1 cellular context compared by ENCODE assay signal in the genomic region with DNA sequence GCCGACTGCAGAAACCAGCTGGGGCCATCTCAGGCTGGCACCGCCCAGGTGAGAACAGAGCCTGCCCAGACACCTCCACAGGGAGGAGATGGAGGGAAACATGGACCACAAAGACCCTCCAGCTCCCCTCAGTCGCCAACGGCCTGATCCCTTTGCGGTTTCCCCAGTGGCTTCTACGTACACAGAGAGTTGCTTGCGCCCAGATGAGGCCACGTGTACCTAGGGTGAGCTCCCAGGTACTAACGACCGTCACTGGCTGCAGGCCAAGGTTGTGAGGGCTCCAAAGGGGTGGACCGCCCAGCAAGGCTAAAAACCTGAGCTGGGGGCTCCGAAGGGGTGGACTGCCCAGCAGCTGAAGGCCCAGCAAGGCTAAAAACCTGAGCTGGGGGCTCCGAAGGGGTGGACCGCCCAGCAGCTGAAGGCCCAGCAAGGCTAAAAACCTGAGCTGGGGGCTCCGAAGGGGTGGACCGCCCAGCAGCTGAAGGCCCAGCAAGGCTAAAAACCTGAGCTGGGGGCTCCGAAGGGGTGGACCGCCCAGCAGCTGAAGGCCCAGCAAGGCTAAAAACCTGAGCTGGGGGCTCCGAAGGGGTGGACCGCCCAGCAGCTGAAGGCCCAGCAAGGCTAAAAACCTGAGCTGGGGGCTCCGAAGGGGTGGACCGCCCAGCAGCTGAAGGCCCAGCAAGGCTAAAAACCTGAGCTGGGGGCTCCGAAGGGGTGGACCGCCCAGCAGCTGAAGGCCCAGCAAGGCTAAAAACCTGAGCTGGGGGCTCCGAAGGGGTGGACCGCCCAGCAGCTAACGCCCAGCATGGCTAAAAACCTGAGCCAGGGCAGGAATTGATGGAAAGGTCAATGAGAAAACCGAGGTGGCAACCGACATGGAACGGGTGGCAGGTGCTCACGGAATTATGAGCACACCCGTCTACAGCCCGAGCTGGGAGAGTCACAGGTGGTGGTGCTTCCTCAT.
TF ChIP-seq lines count a peak whose summit lies in the region.

No MANE protein-coding gene starts in this region.

TF ChIP-seq in HepG2, 621 proteins besides CTCF, POLR2A, EP300 and RAD21:
- TF ChIP-seq, protein P1, sequence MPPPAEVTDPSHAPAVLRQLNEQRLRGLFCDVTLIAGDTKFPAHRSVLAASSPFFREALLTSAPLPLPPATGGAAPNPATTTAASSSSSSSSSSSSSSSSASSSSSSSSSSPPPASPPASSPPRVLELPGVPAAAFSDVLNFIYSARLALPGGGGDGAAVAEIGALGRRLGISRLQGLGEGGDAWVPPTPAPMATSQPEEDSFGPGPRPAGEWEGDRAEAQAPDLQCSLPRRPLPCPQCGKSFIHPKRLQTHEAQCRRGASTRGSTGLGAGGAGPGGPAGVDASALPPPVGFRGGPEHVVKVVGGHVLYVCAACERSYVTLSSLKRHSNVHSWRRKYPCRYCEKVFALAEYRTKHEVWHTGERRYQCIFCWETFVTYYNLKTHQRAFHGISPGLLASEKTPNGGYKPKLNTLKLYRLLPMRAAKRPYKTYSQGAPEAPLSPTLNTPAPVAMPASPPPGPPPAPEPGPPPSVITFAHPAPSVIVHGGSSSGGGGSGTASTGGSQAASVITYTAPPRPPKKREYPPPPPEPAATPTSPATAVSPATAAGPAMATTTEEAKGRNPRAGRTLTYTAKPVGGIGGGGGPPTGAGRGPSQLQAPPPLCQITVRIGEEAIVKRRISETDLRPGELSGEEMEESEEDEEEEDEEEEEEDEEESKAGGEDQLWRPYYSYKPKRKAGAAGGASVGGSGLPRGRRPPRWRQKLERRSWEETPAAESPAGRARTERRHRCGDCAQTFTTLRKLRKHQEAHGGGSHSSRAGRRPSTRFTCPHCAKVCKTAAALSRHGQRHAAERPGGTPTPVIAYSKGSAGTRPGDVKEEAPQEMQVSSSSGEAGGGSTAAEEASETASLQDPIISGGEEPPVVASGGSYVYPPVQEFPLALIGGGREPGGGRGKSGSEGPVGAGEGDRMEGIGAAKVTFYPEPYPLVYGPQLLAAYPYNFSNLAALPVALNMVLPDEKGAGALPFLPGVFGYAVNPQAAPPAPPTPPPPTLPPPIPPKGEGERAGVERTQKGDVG (CRISPR knock-in tag; IDR thresholded peaks at IDR 0.05; ENCODE audit: borderline replicate concordance), result peak; percentile 82; the same call in 1 of the 2 replicates
- TF ChIP-seq ZBTB38 (CRISPR knock-in tag; IDR thresholded peaks at IDR 0.05) (peak; percentile 82; the same call in 1 of the 2 replicates), HOXA3 (CRISPR knock-in tag; IDR thresholded peaks at IDR 0.05) (0 out of 2 replicates have a peak, but pooled peaks have one; percentile 13), SMAD1 (CRISPR knock-in tag; IDR thresholded peaks at IDR 0.05; ENCODE audit: borderline replicate concordance, low read depth) (0 out of 2 replicates have a peak, but pooled peaks have one; percentile 19), REL (CRISPR knock-in tag; conservative IDR thresholded peaks at IDR 0.05) (0 out of 2 replicates have a peak, but pooled peaks have one; percentile 4), MTA1 (CRISPR knock-in tag; IDR thresholded peaks at IDR 0.05; ENCODE audit: borderline replicate concordance) (peak; percentile 42; the same call in 1 of the 2 replicates), HNRNPL (IDR thresholded peaks at IDR 0.05; ENCODE audit: low read depth, low read length) (0 out of 2 replicates have a peak, but pooled peaks have one; percentile 18), HNRNPLL (IDR thresholded peaks at IDR 0.05; ENCODE audit: low read depth, low read length, poor library complexity, severe bottlenecking) (peak; percentile 16), AGO2 (optimal IDR thresholded peaks at IDR 0.05; ENCODE audit: low read depth, low read length) (peak; percentile 94), AGO1 (IDR thresholded peaks at IDR 0.05; ENCODE audit: low read depth, low read length, poor library complexity, severe bottlenecking) (peak; percentile 100)
- TF ChIP-seq, protein P2, sequence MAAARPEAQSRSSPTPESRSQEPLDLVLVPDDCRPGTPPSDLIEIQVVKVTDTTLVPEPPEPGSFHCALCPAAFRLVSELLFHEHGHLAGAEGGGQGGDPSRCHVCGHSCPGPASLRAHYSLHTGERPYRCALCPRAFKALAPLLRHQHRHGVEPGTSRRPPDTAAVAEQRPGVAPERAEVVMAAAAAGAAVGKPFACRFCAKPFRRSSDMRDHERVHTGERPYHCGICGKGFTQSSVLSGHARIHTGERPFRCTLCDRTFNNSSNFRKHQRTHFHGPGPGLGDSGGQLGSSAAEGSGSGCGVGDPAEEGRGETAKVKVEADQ (CRISPR knock-in tag; IDR thresholded peaks at IDR 0.05; ENCODE audit: borderline replicate concordance), result 0 out of 2 replicates have a peak, but pooled peaks have one; percentile 1
- TF ChIP-seq, protein P3, sequence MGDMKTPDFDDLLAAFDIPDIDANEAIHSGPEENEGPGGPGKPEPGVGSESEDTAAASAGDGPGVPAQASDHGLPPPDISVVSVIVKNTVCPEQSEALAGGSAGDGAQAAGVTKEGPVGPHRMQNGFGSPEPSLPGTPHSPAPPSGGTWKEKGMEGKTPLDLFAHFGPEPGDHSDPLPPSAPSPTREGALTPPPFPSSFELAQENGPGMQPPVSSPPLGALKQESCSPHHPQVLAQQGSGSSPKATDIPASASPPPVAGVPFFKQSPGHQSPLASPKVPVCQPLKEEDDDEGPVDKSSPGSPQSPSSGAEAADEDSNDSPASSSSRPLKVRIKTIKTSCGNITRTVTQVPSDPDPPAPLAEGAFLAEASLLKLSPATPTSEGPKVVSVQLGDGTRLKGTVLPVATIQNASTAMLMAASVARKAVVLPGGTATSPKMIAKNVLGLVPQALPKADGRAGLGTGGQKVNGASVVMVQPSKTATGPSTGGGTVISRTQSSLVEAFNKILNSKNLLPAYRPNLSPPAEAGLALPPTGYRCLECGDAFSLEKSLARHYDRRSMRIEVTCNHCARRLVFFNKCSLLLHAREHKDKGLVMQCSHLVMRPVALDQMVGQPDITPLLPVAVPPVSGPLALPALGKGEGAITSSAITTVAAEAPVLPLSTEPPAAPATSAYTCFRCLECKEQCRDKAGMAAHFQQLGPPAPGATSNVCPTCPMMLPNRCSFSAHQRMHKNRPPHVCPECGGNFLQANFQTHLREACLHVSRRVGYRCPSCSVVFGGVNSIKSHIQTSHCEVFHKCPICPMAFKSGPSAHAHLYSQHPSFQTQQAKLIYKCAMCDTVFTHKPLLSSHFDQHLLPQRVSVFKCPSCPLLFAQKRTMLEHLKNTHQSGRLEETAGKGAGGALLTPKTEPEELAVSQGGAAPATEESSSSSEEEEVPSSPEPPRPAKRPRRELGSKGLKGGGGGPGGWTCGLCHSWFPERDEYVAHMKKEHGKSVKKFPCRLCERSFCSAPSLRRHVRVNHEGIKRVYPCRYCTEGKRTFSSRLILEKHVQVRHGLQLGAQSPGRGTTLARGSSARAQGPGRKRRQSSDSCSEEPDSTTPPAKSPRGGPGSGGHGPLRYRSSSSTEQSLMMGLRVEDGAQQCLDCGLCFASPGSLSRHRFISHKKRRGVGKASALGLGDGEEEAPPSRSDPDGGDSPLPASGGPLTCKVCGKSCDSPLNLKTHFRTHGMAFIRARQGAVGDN (CRISPR knock-in tag; IDR thresholded peaks at IDR 0.05), result peak; percentile 52; the same call in 1 of the 2 replicates
- TF ChIP-seq, protein P4, sequence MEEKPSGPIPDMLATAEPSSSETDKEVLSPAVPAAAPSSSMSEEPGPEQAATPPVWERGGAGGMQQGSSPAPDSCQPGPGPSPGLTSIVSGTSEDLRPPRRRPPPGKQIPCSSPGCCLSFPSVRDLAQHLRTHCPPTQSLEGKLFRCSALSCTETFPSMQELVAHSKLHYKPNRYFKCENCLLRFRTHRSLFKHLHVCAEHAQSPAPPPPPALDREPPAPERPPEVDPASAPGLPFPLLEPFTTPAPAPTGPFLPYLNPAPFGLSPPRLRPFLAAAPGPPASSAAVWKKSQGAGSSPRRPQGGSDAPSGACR (CRISPR knock-in tag; IDR thresholded peaks at IDR 0.05), result 0 out of 2 replicates have a peak, but pooled peaks have one; percentile 12
- TF ChIP-seq, protein P5, sequence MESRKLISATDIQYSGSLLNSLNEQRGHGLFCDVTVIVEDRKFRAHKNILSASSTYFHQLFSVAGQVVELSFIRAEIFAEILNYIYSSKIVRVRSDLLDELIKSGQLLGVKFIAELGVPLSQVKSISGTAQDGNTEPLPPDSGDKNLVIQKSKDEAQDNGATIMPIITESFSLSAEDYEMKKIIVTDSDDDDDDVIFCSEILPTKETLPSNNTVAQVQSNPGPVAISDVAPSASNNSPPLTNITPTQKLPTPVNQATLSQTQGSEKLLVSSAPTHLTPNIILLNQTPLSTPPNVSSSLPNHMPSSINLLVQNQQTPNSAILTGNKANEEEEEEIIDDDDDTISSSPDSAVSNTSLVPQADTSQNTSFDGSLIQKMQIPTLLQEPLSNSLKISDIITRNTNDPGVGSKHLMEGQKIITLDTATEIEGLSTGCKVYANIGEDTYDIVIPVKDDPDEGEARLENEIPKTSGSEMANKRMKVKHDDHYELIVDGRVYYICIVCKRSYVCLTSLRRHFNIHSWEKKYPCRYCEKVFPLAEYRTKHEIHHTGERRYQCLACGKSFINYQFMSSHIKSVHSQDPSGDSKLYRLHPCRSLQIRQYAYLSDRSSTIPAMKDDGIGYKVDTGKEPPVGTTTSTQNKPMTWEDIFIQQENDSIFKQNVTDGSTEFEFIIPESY (CRISPR knock-in tag; IDR thresholded peaks at IDR 0.05), result peak; percentile 91
